ENCODE assay signal across 22 cellular contexts in genomic region chr9:124268248-124268647, GRCh38. TPM values are rescaled to one million over a fixed set of nuclear protein-coding genes. Genes with fewer than 3 reads are reported as not detected.
DNase-seq lines count a peak whose midpoint lies in the region; ATAC-seq, FAIRE-seq and TF ChIP-seq lines count a peak whose summit lies in the region.
"Had no signal": no experiment of that assay in that cellular context is flagged by ENCODE, and none has a peak within 500 bp of the region (broad histone marks: within the 10 kb centered on the region; RNA-seq: fewer than 3 reads in every experiment).

No MANE protein-coding gene starts in this region.

- ATAC-seq in HepG2: no peak
- no peak for ATAC-seq in right lobe of liver
- no peak for ATAC-seq in GM21529 (IDR thresholded peaks at IDR 0.05; ENCODE audit: unreplicated experiment)
- ATAC-seq: left colon, mucosa of descending colon, Right ventricle myocardium inferior had no signal

- TF ChIP-seq CTCF in HepG2 (CRISPR knock-in tag; IDR thresholded peaks at IDR 0.05) (no peak), right lobe of liver (IDR thresholded peaks at IDR 0.05) (no peak), chondrocyte (IDR thresholded peaks at IDR 0.05) (no peak), neutrophil (IDR thresholded peaks at IDR 0.05) (no peak)

- intact Hi-C loops in HepG2 (cut with micrococcal nuclease; ENCODE audit: unreplicated experiment): no loop called here
- intact Hi-C loops in right lobe of liver (cut with DNase I): no loop called here
- intact Hi-C loops in head of caudate nucleus (cut with DNase I): no loop called here

- no peak overlapping the region for H3K27ac ChIP-seq in HepG2 (ENCODE audit: extremely low read length, insufficient read depth, low read length)
- H3K27ac ChIP-seq in right lobe of liver: peak overlapping the region in 1 of 3 donors; percentile 31
- peak overlapping the region; percentile 88 for H3K27ac ChIP-seq in neutrophil

- H2AFZ ChIP-seq in HepG2 (ENCODE audit: low read length): no peak overlapping the region

- no peaks in the 10 kb centered on the region for H3K27me3 Mint-ChIP-seq in chondrocyte (ENCODE audit: low read depth)

- no TSS peak for BruUV-seq in HepG2 (replicated peaks; lab: Mats Ljungman, UMichigan)

- WGBS in HepG2 (ENCODE audit: low lambda C conversion rate): 100% methylated on average over 3 of the region's 3 CpGs
- WGBS in right lobe of liver (ENCODE audit: insufficient coverage, low coverage, low lambda C conversion rate, missing lambda C conversion rate): 70% methylated on average over 2 of the region's 3 CpGs

- H3K9me3 ChIP-seq in HepG2 (ENCODE audit: low read length) (no peaks in the 10 kb centered on the region), right lobe of liver (no peaks in the 10 kb centered on the region), neutrophil (no peaks in the 10 kb centered on the region)
- H3K9me3 ChIP-seq: mucosa of descending colon, thyroid gland had no signal

- POLR2A ChIA-PET in HepG2 (lab: Yijun Ruan, JAX): no interaction called here

- H3K79me2 ChIP-seq in HepG2 (ENCODE audit: insufficient read depth, low read length): peaks cover 98% of the 10 kb centered on the region

- in situ Hi-C loops in HepG2 (cut with HindIII; ENCODE audit: extremely low pct_ligation_motif_present, low pct_unique_long_range_greater_than_20kb): no loop called here

- peaks cover 98% of the 10 kb centered on the region for H3K4me1 Mint-ChIP-seq in chondrocyte (ENCODE audit: low read depth)

- no peak for FAIRE-seq in HepG2 (lab: Jason Lieb, UNC)
- FAIRE-seq: bronchial epithelial cell, TTC549 had no signal

- TF ChIP-seq RAD21 in HepG2 (CRISPR knock-in tag; IDR thresholded peaks at IDR 0.05): no peak

- TF ChIP-seq EP300 in HepG2 (IDR thresholded peaks at IDR 0.05; ENCODE audit: low read depth in 2 of 2, low read length in 2 of 2) (no peak), HepG2 (CRISPR knock-in tag; IDR thresholded peaks at IDR 0.05; ENCODE audit: borderline replicate concordance) (no peak)

- H3K4me1 ChIP-seq in HepG2 (ENCODE audit: insufficient read depth, low read length) (peaks cover 88% of the 10 kb centered on the region), right lobe of liver (peaks cover 0 to 83% (median 39%) of the 10 kb centered on the region in 4 donors), neutrophil (ENCODE audit: control insufficient read depth in 1 of 2, insufficient read depth in 1 of 2, low read depth in 1 of 2, low read length in 1 of 2) (peaks cover 81 to 89% of the 10 kb centered on the region in 2 experiments)

- H3K27me3 ChIP-seq in HepG2 (ENCODE audit: control insufficient read depth in 1 of 2, insufficient read depth in 2 of 2, low read length in 2 of 2) (no peaks in the 10 kb centered on the region), right lobe of liver (no peaks in the 10 kb centered on the region), neutrophil (no peaks in the 10 kb centered on the region)
- H3K27me3 ChIP-seq: thyroid gland had no signal

- peaks cover 91% of the 10 kb centered on the region for H4K20me1 ChIP-seq in HepG2 (ENCODE audit: insufficient read depth, low read length)

- no peak overlapping the region for H3K4me3 ChIP-seq in HepG2 (replicated peaks in 1 of 3; ENCODE audit: insufficient read depth in 1 of 3, low read depth in 2 of 3, low read length in 3 of 3)
- no peak overlapping the region for H3K4me3 ChIP-seq in right lobe of liver
- H3K4me3 ChIP-seq in neutrophil (ENCODE audit: low read depth in 1 of 2, low read length in 1 of 2): peak overlapping the region in 1 of 2 experiments; percentile 33
- H3K4me3 ChIP-seq: mucosa of descending colon, thyroid gland had no signal

- peaks cover 7% of the 10 kb centered on the region for H3K36me3 Mint-ChIP-seq in chondrocyte (ENCODE audit: low read depth)
- H3K36me3 Mint-ChIP-seq: activated naive CD8-positive, alpha-beta T cell treated with anti-CD3 and anti-CD28 coated beads, Interleukin-2, amount 10 ng/mL, durations not matched to agents 7 days and 5 days had no signal

- no peaks in the 10 kb centered on the region for H3K9me3 Mint-ChIP-seq in chondrocyte (ENCODE audit: low read depth)
- H3K9me3 Mint-ChIP-seq: activated CD4-positive, alpha-beta T cell treated with anti-CD3 and anti-CD28 coated beads, Interleukin-2, amount 10 ng/mL, durations not matched to agents 24 days and 14 days; activated naive CD8-positive, alpha-beta T cell treated with anti-CD3 and anti-CD28 coated beads, Interleukin-2, amount 10 ng/mL, durations not matched to agents 7 days and 5 days; activated T-helper 2 cell treated with anti-CD3 and anti-CD28 coated beads, Interferon-gamma antibody, Interleukin-2, Interleukin-4, amounts not matched to agents 10 μg/mL and 5 μg/mL and 100 μg/mL, durations not matched to agents 14 hours and 24 hours and 36 hours; CD14-positive monocyte had no signal

- no peak overlapping the region for H3K4me3 Mint-ChIP-seq in chondrocyte (ENCODE audit: unreplicated experiment)
- H3K4me3 Mint-ChIP-seq: activated CD4-positive, alpha-beta T cell treated with anti-CD3 and anti-CD28 coated beads, Interleukin-2, amount 10 ng/mL, durations not matched to agents 24 days and 14 days; activated naive CD8-positive, alpha-beta T cell treated with anti-CD3 and anti-CD28 coated beads, Interleukin-2, amount 10 ng/mL, durations not matched to agents 7 days and 5 days had no signal

- no peak overlapping the region for H3K9ac ChIP-seq in HepG2 (ENCODE audit: insufficient read depth, low read depth, low read length)

- peak overlapping the region; percentile 98 for H3K27ac Mint-ChIP-seq in chondrocyte (ENCODE audit: unreplicated experiment)
- H3K27ac Mint-ChIP-seq: activated CD4-positive, alpha-beta T cell treated with anti-CD3 and anti-CD28 coated beads, Interleukin-2, amount 10 ng/mL, durations not matched to agents 24 days and 14 days; activated naive CD8-positive, alpha-beta T cell treated with anti-CD3 and anti-CD28 coated beads, Interleukin-2, amount 10 ng/mL, durations not matched to agents 7 days and 5 days; activated T-helper 2 cell treated with anti-CD3 and anti-CD28 coated beads, Interferon-gamma antibody, Interleukin-2, Interleukin-4, amounts not matched to agents 10 μg/mL and 5 μg/mL and 100 μg/mL, durations not matched to agents 14 hours and 24 hours and 36 hours had no signal

- peaks cover 11 to 68% of the 10 kb centered on the region in 2 experiments for H3K36me3 ChIP-seq in HepG2 (replicated peaks in 1 of 2; ENCODE audit: control insufficient read depth in 1 of 2, insufficient read depth in 2 of 2, low read length in 2 of 2)
- H3K36me3 ChIP-seq in right lobe of liver: no peaks in the 10 kb centered on the region
- H3K36me3 ChIP-seq in neutrophil: peaks cover 32% of the 10 kb centered on the region
- H3K36me3 ChIP-seq: thyroid gland had no signal

- CTCF ChIA-PET in HepG2 (lab: Yijun Ruan, JAX; ENCODE audit: low intra/inter-chr PET ratio, low total read pairs): no interaction called here

- DNase-seq in HepG2 (ENCODE audit: low spot score): no peak
- DNase-seq in right lobe of liver: no peak
- no peak for DNase-seq in chondrocyte (ENCODE audit: low spot score)
- no peak for DNase-seq in NCI-H1105 (lab: John Stamatoyannopoulos, UW)
- DNase-seq in NCI-H226: no peak
- DNase-seq in head of caudate nucleus: no peak
- DNase-seq: 8988T; activated CD4-positive, alpha-beta T cell treated with anti-CD3 and anti-CD28 coated beads, Interleukin-2, amount 10 ng/mL, durations not matched to agents 24 days and 14 days; activated naive CD8-positive, alpha-beta T cell treated with anti-CD3 and anti-CD28 coated beads, Interleukin-2, amount 10 ng/mL, durations not matched to agents 7 days and 5 days; GF-D8; left colon; mucosa of descending colon; NCI-H1092; NCI-H2081 treated with DMSO at 0.1 percent for 48 hours; thyroid gland had no signal

- H3K4me2 ChIP-seq in HepG2 (ENCODE audit: low read depth, low read length): no peak overlapping the region

- no peak for TF ChIP-seq POLR2A in HepG2 (IDR thresholded peaks at IDR 0.05; ENCODE audit: insufficient read depth in 1 of 2, low read depth in 2 of 2, low read length in 2 of 2)
- TF ChIP-seq POLR2A in right lobe of liver (IDR thresholded peaks at IDR 0.05): no peak

TF ChIP-seq in HepG2, 621 proteins besides CTCF, POLR2A, EP300 and RAD21:
- TF ChIP-seq ZKSCAN1 (IDR thresholded peaks at IDR 0.05; ENCODE audit: low read length) (peak; percentile 86), ZNF431 (CRISPR knock-in tag; IDR thresholded peaks at IDR 0.05; ENCODE audit: borderline replicate concordance, low read depth) (no peak), REL (CRISPR knock-in tag; conservative IDR thresholded peaks at IDR 0.05) (no peak), SRSF4 (IDR thresholded peaks at IDR 0.05; ENCODE audit: low read depth, low read length, poor library complexity, severe bottlenecking) (no peak)

RNA-seq across cellular contexts. Expression of gene NEK6, which starts 10.5 kb away (rescaled TPM):
- total RNA-seq in HepG2 (2016; rRNA removed; fragmentation: Illumina TruSeq; extraction: Trizol): 30.4 and 44.7 TPM in 2 replicates
- 24.6 and 26.3 TPM in 2 replicates for total RNA-seq in HepG2 (2016; cell fraction: cytosol; rRNA removed; fragmentation: Illumina TruSeq; extraction: Trizol; ENCODE audit: low read depth)
- 33.2 and 37.5 TPM in 2 replicates for total RNA-seq in HepG2 (2016; cell fraction: insoluble cytoplasmic fraction; rRNA removed; fragmentation: Illumina TruSeq; extraction: Trizol)
- 49.4 and 52.7 TPM in 2 replicates for total RNA-seq in HepG2 (2016; cell fraction: membrane; rRNA removed; fragmentation: Illumina TruSeq; extraction: Trizol)
- total RNA-seq in HepG2 (2016; cell fraction: nucleus; rRNA removed; fragmentation: Illumina TruSeq; extraction: Trizol): 18.1 and 19.8 TPM in 2 replicates
- polyA plus RNA-seq in HepG2 (2011; rRNA removed): 119 and 127 TPM in 2 replicates
- polyA plus RNA-seq in HepG2 (2011; cell fraction: cytosol; rRNA removed): 131 and 138 TPM in 2 replicates
- polyA plus RNA-seq in HepG2 (2011; cell fraction: nucleus; rRNA removed): 94.1 and 101 TPM in 2 replicates
- 75.9 and 86.0 TPM in 2 replicates for polyA plus RNA-seq in HepG2 (2012)
- polyA plus RNA-seq in HepG2 (2016; cell fraction: cytosol; fragmentation: Illumina TruSeq; extraction: Trizol; ENCODE audit: low read depth): 55.6 and 62.7 TPM in 2 replicates
- polyA plus RNA-seq in HepG2 (2016; cell fraction: insoluble cytoplasmic fraction; fragmentation: Illumina TruSeq; extraction: Trizol; ENCODE audit: low read depth): 71.0 and 74.4 TPM in 2 replicates
- 68.1 and 79.5 TPM in 2 replicates for polyA plus RNA-seq in HepG2 (2016; cell fraction: membrane; fragmentation: Illumina TruSeq; extraction: Trizol; ENCODE audit: low read depth)
- 41.9 and 42.8 TPM in 2 replicates for polyA plus RNA-seq in HepG2 (2016; cell fraction: nucleus; fragmentation: Illumina TruSeq; extraction: Trizol; ENCODE audit: insufficient read depth, low read depth)
- polyA minus RNA-seq in HepG2 (2011; rRNA and poly(A)+ RNA removed; ENCODE audit: low replicate concordance): 13.4 and 281 TPM in 2 replicates
- polyA minus RNA-seq in HepG2 (2011; cell fraction: cytosol; rRNA and poly(A)+ RNA removed): 74.6 and 87.4 TPM in 2 replicates
- polyA minus RNA-seq in HepG2 (2011; cell fraction: nucleus; rRNA and poly(A)+ RNA removed): 49.3 and 50.8 TPM in 2 replicates
- 100 to 1,000 TPM in 1 of 6 experiments, 10 to 100 TPM in 5; 61.6 to 128 (median 67.5) TPM for total RNA-seq in right lobe of liver
- total RNA-seq in chondrocyte: 99.9 to 110 TPM (median 107 TPM) in 3 replicates
